25 cellular contexts compared by ENCODE assay signal in the genomic region with DNA sequence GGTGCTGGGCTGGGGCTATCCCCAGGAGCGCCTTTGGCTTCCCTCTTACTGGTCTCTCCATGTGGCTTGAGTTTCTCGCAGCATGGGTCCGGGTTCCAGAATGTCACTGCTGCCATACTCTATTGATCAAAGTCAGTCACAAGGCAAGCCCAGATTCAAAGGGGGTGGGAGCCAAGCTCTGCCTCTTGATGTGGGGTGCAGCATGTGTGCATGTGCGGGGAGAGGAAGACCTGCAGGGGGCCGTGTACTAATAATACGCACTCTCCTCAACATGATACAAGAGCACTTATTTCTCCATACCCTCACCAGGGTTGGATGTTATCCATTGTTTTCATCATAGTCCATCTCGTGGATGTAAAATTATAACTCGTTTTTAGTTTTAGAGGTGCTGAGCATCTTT.
"Had no signal": no experiment of that assay in that cellular context is flagged by ENCODE, and none has a peak within 500 bp of the region (broad histone marks: within the 10 kb centered on the region; RNA-seq: fewer than 3 reads in every experiment).

No MANE protein-coding gene starts in this region.

- H3K9me3 ChIP-seq: esophagus squamous epithelium, heart right ventricle, left lung, mucosa of descending colon, neutrophil, pancreas, right lobe of liver, transverse colon, vagina had no signal

- H3K27ac ChIP-seq: dorsolateral prefrontal cortex, esophagus squamous epithelium, heart right ventricle, left lung, neutrophil, pancreas, right lobe of liver, transverse colon, vagina had no signal

- ATAC-seq: heart right ventricle; left cardiac atrium; left lung; mucosa of descending colon; naive thymus-derived CD4-positive, alpha-beta T cell; pancreas; right lobe of liver; stimulated activated naive B cell treated with anti-CD40 and anti-IgM and Interleukin-4, amounts not matched to agents 10 μg/mL and 1 μg/mL and 100 μg/mL, for 72 hours had no signal

- H3K4me1 ChIP-seq: esophagus squamous epithelium, pancreas, right lobe of liver, vagina had no signal

- FAIRE-seq: colon, endothelial cell of umbilical vein, islet of Langerhans, pancreas, small intestine had no signal

- DNase-seq: dorsolateral prefrontal cortex; effector CD8-positive, alpha-beta T cell; erythroblast; esophagus squamous epithelium; foreskin melanocyte; glutamatergic neuron; heart right ventricle; hippocampal formation; left cardiac atrium; left lung; mesenchymal stem cell; mucosa of descending colon; naive thymus-derived CD4-positive, alpha-beta T cell; pancreas; right lobe of liver; small intestine; stimulated activated CD4-positive, alpha-beta T cell treated with anti-CD3 and anti-CD28 coated beads, Interleukin-15, amount 100 ng/mL, for 24 hours; stimulated activated CD4-positive, alpha-beta T cell treated with anti-CD3 and anti-CD28 coated beads, Interleukin-2, amount 100 ng/mL, for 48 hours; stimulated activated naive B cell treated with anti-CD40 and anti-IgM and Interleukin-4, amounts not matched to agents 10 μg/mL and 1 μg/mL and 100 μg/mL, for 72 hours; transverse colon had no signal

- H3K36me3 ChIP-seq: esophagus squamous epithelium, heart right ventricle, left lung, neutrophil, pancreas, right lobe of liver, transverse colon, vagina had no signal

- H3K4me3 ChIP-seq: dorsolateral prefrontal cortex, esophagus squamous epithelium, heart right ventricle, left lung, mucosa of descending colon, pancreas, right lobe of liver, transverse colon, vagina had no signal

- H3K27me3 ChIP-seq: heart right ventricle, left lung, pancreas, right lobe of liver, transverse colon, vagina had no signal
